Comparison of ENCODE assay signal across 8 cellular contexts in the genomic region with DNA sequence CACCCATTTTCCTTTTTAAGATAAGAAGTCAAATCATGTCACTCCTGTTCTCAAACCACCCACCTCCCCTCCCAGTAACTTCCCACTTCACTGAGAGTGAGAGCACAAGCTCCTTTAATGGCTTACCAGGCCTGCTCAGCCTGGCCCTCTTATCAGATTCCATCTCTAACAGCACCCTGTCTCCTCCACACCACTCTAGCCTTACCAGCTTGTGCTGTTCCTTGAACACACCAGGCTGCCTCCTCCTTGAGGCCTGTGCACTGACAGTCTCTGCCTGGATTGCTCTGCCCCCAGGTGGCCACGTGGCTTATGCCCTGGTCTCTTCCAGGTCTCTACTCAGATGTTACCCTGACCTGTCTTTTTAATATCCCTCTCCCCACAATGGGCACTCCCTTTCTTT. TPM values are rescaled to one million over a fixed set of nuclear protein-coding genes. Genes with fewer than 3 reads are reported as not detected.
DNase-seq lines count a peak whose midpoint lies in the region; ATAC-seq and TF ChIP-seq lines count a peak whose summit lies in the region.

No MANE protein-coding gene starts in this region.

- no peak overlapping the region for H3K4me3 Mint-ChIP-seq in IgD-negative memory B cell

- ATAC-seq in GM19395 (IDR thresholded peaks at IDR 0.05; ENCODE audit: unreplicated experiment), result no peak
- ATAC-seq in gastroesophageal sphincter, result no peak

- no peaks in the 10 kb centered on the region for H3K4me1 Mint-ChIP-seq in IgD-negative memory B cell

- no peak for TF ChIP-seq POLR2A in gastroesophageal sphincter (IDR thresholded peaks at IDR 0.05)

- DNase-seq in activated gamma-delta T cell treated with Interleukin-2 at 50 U/mL for 16 hours, result peak; percentile 20
- no peak for DNase-seq in activated gamma-delta T cell (lab: John Stamatoyannopoulos, UW)
- DNase-seq in germinal center (ENCODE audit: low spot score), result peak; percentile 18
- DNase-seq in stimulated activated CD8-positive, alpha-beta memory T cell treated with anti-CD3 and anti-CD28 coated beads, Interleukin-4, amount 100 ng/mL, for 24 hours (ENCODE audit: low read depth), result peak; percentile 7

- H3K27me3 Mint-ChIP-seq in IgD-negative memory B cell, result peaks cover 6% of the 10 kb centered on the region

- no peak for TF ChIP-seq EP300 in gastroesophageal sphincter (IDR thresholded peaks at IDR 0.05)

- H3K36me3 ChIP-seq in gastroesophageal sphincter, result no peaks in the 10 kb centered on the region

- 20 to 50% methylated on average over 1 of the region's 1 CpG for WGBS in gastroesophageal sphincter (ENCODE audit: low coverage in 1 of 2), 2 donors

- H3K9me3 ChIP-seq in gastroesophageal sphincter, result no peaks in the 10 kb centered on the region

- H3K27me3 ChIP-seq in gastroesophageal sphincter, result no peaks in the 10 kb centered on the region

- peaks cover 0 to 41% (median under 1%) of the 10 kb centered on the region in 3 donors for H3K4me1 ChIP-seq in gastroesophageal sphincter

- TF ChIP-seq CTCF in WI38 (IDR thresholded peaks at IDR 0.05; ENCODE audit: low read depth, low read length), result peak; percentile 15; the same call in 1 of the 2 replicates
- TF ChIP-seq CTCF in gastroesophageal sphincter (IDR thresholded peaks at IDR 0.05), result peak in 1 of 4 experiments; percentile 18

- peak overlapping the region in 2 of 3 donors; percentile 16 to 34 for H3K27ac Mint-ChIP-seq in IgD-negative memory B cell

- no peak overlapping the region for H3K27ac ChIP-seq in gastroesophageal sphincter

- H3K9me3 Mint-ChIP-seq in IgD-negative memory B cell, result no peaks in the 10 kb centered on the region

- H3K4me3 ChIP-seq in WI38 (ENCODE audit: low read depth, low read length) (no peak overlapping the region), gastroesophageal sphincter (no peak overlapping the region)

- H3K36me3 Mint-ChIP-seq in IgD-negative memory B cell, result peaks cover 2% of the 10 kb centered on the region

RNA-seq across cellular contexts. Expression of a gene that starts 40.1 kb away (rescaled TPM):
- polyA plus RNA-seq in IgD-negative memory B cell, result 73.3 TPM
- 10 to 100 TPM; 36.1 to 42.6 (median 38.5) TPM for total RNA-seq in gastroesophageal sphincter
